In the genomic region with DNA sequence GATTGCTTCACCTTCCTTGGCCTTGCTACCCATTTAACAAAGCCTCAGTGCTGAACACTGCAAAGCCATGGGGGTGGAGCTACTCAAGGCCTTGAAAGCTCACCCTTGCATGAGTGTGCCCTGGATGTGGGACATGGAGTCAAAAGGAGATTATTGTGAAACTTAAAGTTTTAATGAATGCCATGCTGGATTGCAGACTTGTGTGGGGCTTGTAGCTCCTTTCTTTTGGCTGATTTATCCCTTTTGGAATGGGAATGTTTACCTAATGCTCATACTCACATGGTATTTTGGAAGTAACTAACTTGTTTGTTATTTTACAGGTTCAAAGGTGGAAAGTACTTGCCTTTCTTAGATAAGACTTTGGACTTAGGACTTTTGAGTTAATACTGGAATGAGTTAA, we compare ENCODE assay signal across 1 cellular context.
TF ChIP-seq lines count a peak whose summit lies in the region.

No MANE protein-coding gene starts in this region.

TF ChIP-seq in IMR-90, 13 proteins besides CTCF, POLR2A, EP300 and RAD21:
- TF ChIP-seq CEBPB (IDR thresholded peaks at IDR 0.05; ENCODE audit: low read depth, low read length) (peak; percentile 65; the same call in 1 of the 2 replicates), BHLHE40 (IDR thresholded peaks at IDR 0.05; ENCODE audit: low read depth, low read length) (no peak)
